ENCODE assay signal across 1 cellular context in the genomic region with DNA sequence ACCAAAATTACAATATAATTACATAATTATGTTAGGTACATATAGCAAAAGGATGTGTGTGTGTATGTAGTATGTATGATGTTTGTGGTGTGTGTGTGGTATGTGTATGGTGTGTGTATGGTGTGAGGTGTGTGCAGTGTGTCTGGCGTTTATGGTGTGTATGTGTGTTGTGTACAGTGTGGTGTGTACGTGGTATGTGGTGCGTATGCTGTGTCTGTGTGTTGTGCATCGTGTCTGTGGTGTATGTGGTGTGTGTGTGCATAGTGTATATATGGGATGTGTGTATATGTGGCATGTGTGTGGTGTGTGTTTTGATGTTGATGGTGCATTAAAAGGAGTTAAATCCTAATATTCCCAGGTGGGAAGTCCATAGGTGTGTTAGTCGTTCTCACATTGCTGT.
TF ChIP-seq lines count a peak whose summit lies in the region.

No MANE protein-coding gene starts in this region.

TF ChIP-seq in K562, 482 proteins besides CTCF, POLR2A, EP300 and RAD21 (continued from another document):
- TF ChIP-seq, protein P1, sequence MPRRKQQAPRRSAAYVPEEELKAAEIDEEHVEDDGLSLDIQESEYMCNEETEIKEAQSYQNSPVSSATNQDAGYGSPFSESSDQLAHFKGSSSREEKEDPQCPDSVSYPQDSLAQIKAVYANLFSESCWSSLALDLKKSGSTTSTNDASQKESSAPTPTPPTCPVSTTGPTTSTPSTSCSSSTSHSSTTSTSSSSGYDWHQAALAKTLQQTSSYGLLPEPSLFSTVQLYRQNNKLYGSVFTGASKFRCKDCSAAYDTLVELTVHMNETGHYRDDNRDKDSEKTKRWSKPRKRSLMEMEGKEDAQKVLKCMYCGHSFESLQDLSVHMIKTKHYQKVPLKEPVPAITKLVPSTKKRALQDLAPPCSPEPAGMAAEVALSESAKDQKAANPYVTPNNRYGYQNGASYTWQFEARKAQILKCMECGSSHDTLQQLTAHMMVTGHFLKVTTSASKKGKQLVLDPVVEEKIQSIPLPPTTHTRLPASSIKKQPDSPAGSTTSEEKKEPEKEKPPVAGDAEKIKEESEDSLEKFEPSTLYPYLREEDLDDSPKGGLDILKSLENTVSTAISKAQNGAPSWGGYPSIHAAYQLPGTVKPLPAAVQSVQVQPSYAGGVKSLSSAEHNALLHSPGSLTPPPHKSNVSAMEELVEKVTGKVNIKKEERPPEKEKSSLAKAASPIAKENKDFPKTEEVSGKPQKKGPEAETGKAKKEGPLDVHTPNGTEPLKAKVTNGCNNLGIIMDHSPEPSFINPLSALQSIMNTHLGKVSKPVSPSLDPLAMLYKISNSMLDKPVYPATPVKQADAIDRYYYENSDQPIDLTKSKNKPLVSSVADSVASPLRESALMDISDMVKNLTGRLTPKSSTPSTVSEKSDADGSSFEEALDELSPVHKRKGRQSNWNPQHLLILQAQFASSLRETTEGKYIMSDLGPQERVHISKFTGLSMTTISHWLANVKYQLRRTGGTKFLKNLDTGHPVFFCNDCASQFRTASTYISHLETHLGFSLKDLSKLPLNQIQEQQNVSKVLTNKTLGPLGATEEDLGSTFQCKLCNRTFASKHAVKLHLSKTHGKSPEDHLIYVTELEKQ (CRISPR knock-in tag; IDR thresholded peaks at IDR 0.05): no peak
- TF ChIP-seq BHLHE40 (IDR thresholded peaks at IDR 0.05; ENCODE audit: low read length): no peak
- TF ChIP-seq FOXJ2 (tag; IDR thresholded peaks at IDR 0.05): no peak
- no peak for TF ChIP-seq ZNF77 (CRISPR knock-in tag; IDR thresholded peaks at IDR 0.05)
- no peak for TF ChIP-seq ZNF431 (CRISPR knock-in tag; IDR thresholded peaks at IDR 0.05)
